In the genomic region with DNA sequence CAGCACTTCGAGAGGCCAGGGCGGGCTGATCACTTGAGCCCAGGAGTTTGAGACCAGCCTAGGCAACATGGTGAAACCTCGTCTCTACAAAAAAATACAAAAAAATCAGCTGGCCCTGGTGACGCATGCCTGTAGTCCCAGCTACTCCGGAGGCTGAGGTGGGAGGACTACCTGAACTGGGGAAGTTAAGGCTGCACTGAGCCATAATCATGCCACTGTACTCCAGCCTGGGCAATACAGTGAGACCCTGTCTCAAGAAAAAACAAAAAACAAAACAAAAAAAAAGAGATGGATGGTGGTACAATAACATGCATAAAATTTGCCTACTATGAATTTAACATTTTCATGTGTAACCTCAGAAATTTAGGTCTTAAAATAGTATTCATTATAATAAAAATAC, we compare ENCODE assay signal across 2 cellular contexts.
TF ChIP-seq lines count a peak whose summit lies in the region.

No MANE protein-coding gene starts in this region.

TF ChIP-seq in GM12878, 131 proteins besides CTCF, POLR2A, EP300 and RAD21:
- TF ChIP-seq KDM1A (IDR thresholded peaks at IDR 0.05; ENCODE audit: borderline replicate concordance): no peak
- TF ChIP-seq, protein P1, sequence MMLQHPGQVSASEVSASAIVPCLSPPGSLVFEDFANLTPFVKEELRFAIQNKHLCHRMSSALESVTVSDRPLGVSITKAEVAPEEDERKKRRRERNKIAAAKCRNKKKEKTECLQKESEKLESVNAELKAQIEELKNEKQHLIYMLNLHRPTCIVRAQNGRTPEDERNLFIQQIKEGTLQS (IDR thresholded peaks at IDR 0.05; ENCODE audit: borderline replicate concordance, extremely low read depth, low read depth, low read length): no peak
- TF ChIP-seq, protein P2, sequence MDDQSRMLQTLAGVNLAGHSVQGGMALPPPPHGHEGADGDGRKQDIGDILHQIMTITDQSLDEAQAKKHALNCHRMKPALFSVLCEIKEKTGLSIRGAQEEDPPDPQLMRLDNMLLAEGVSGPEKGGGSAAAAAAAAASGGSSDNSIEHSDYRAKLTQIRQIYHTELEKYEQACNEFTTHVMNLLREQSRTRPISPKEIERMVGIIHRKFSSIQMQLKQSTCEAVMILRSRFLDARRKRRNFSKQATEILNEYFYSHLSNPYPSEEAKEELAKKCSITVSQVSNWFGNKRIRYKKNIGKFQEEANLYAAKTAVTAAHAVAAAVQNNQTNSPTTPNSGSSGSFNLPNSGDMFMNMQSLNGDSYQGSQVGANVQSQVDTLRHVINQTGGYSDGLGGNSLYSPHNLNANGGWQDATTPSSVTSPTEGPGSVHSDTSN (IDR thresholded peaks at IDR 0.05; ENCODE audit: insufficient replicate concordance, low read depth, low read length): no peak
- no peak for TF ChIP-seq SREBF2 (IDR thresholded peaks at IDR 0.05; ENCODE audit: low read length)
- TF ChIP-seq, protein P3, sequence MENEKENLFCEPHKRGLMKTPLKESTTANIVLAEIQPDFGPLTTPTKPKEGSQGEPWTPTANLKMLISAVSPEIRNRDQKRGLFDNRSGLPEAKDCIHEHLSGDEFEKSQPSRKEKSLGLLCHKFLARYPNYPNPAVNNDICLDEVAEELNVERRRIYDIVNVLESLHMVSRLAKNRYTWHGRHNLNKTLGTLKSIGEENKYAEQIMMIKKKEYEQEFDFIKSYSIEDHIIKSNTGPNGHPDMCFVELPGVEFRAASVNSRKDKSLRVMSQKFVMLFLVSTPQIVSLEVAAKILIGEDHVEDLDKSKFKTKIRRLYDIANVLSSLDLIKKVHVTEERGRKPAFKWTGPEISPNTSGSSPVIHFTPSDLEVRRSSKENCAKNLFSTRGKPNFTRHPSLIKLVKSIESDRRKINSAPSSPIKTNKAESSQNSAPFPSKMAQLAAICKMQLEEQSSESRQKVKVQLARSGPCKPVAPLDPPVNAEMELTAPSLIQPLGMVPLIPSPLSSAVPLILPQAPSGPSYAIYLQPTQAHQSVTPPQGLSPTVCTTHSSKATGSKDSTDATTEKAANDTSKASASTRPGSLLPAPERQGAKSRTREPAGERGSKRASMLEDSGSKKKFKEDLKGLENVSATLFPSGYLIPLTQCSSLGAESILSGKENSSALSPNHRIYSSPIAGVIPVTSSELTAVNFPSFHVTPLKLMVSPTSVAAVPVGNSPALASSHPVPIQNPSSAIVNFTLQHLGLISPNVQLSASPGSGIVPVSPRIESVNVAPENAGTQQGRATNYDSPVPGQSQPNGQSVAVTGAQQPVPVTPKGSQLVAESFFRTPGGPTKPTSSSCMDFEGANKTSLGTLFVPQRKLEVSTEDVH (IDR thresholded peaks at IDR 0.05; ENCODE audit: low read depth, partially characterized antibody): no peak
- no peak for TF ChIP-seq HCFC1 (IDR thresholded peaks at IDR 0.05; ENCODE audit: low read length)
- TF ChIP-seq, protein P4, sequence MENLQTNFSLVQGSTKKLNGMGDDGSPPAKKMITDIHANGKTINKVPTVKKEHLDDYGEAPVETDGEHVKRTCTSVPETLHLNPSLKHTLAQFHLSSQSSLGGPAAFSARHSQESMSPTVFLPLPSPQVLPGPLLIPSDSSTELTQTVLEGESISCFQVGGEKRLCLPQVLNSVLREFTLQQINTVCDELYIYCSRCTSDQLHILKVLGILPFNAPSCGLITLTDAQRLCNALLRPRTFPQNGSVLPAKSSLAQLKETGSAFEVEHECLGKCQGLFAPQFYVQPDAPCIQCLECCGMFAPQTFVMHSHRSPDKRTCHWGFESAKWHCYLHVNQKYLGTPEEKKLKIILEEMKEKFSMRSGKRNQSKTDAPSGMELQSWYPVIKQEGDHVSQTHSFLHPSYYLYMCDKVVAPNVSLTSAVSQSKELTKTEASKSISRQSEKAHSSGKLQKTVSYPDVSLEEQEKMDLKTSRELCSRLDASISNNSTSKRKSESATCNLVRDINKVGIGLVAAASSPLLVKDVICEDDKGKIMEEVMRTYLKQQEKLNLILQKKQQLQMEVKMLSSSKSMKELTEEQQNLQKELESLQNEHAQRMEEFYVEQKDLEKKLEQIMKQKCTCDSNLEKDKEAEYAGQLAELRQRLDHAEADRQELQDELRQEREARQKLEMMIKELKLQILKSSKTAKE (IDR thresholded peaks at IDR 0.05; ENCODE audit: low read depth, poor library complexity, severe bottlenecking): no peak
- TF ChIP-seq ZBED1 (IDR thresholded peaks at IDR 0.05; ENCODE audit: borderline replicate concordance): no peak
- no peak for TF ChIP-seq DPF2 (IDR thresholded peaks at IDR 0.05)
- no peak for TF ChIP-seq IKZF2 (IDR thresholded peaks at IDR 0.05)
- TF ChIP-seq YBX1 (IDR thresholded peaks at IDR 0.05): no peak
- no peak for TF ChIP-seq RBBP5 (conservative IDR thresholded peaks at IDR 0.05)
- no peak for TF ChIP-seq MEF2B (IDR thresholded peaks at IDR 0.05; ENCODE audit: partially characterized antibody, poor library complexity, severe bottlenecking)
- TF ChIP-seq, protein P5, sequence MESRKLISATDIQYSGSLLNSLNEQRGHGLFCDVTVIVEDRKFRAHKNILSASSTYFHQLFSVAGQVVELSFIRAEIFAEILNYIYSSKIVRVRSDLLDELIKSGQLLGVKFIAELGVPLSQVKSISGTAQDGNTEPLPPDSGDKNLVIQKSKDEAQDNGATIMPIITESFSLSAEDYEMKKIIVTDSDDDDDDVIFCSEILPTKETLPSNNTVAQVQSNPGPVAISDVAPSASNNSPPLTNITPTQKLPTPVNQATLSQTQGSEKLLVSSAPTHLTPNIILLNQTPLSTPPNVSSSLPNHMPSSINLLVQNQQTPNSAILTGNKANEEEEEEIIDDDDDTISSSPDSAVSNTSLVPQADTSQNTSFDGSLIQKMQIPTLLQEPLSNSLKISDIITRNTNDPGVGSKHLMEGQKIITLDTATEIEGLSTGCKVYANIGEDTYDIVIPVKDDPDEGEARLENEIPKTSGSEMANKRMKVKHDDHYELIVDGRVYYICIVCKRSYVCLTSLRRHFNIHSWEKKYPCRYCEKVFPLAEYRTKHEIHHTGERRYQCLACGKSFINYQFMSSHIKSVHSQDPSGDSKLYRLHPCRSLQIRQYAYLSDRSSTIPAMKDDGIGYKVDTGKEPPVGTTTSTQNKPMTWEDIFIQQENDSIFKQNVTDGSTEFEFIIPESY (IDR thresholded peaks at IDR 0.05): no peak
- TF ChIP-seq RUNX3 (IDR thresholded peaks at IDR 0.05; ENCODE audit: low read length): no peak
- TF ChIP-seq RCOR1 (conservative IDR thresholded peaks at IDR 0.05; ENCODE audit: low read depth, low read length): no peak
- no peak for TF ChIP-seq SMC3 (IDR thresholded peaks at IDR 0.05; ENCODE audit: borderline replicate concordance, low read length)
- TF ChIP-seq CBFB (IDR thresholded peaks at IDR 0.05; ENCODE audit: low read depth): no peak

TF ChIP-seq in GM12891, 5 proteins besides CTCF, POLR2A, EP300 and RAD21:
- no peak for TF ChIP-seq PAX5 (IDR thresholded peaks at IDR 0.05; ENCODE audit: insufficient read depth, low read length, severe bottlenecking)
- TF ChIP-seq SPI1 (IDR thresholded peaks at IDR 0.05; ENCODE audit: low read depth, low read length): no peak
- no peak for TF ChIP-seq TAF1 (IDR thresholded peaks at IDR 0.05; ENCODE audit: low read depth, low read length)
- no peak for TF ChIP-seq POLR2AphosphoS5 (IDR thresholded peaks at IDR 0.05; ENCODE audit: low read depth, low read length)
- no peak for TF ChIP-seq POU2F2 (IDR thresholded peaks at IDR 0.05; ENCODE audit: low read depth, low read length)
